Comparison of ENCODE assay signal across 12 cellular contexts in genomic region chr1:118960567-118961136, GRCh38. TPM values are rescaled to one million over a fixed set of nuclear protein-coding genes. Genes with fewer than 3 reads are reported as not detected.
DNase-seq lines count a peak whose midpoint lies in the region; ATAC-seq and TF ChIP-seq lines count a peak whose summit lies in the region.
"Had no signal": no experiment of that assay in that cellular context is flagged by ENCODE, and none has a peak within 500 bp of the region (broad histone marks: within the 10 kb centered on the region; RNA-seq: fewer than 3 reads in every experiment).

No MANE protein-coding gene starts in this region.

- H3K27me3 ChIP-seq in HUES64 (ENCODE audit: insufficient read depth, low read length), result no peaks in the 10 kb centered on the region

- no peak overlapping the region for H3K4me3 ChIP-seq in HUES64 (ENCODE audit: low read length)

- no peaks in the 10 kb centered on the region for H3K4me1 Mint-ChIP-seq in mesothelial cell of epicardium
- H3K4me1 Mint-ChIP-seq in activated T-cell treated with anti-CD3 and anti-CD28 coated beads, Interleukin-2, amount 50 U/mL, for 72 hours (ENCODE audit: low read depth), result no peaks in the 10 kb centered on the region

- 71% methylated on average over 7 of the region's 7 CpGs for WGBS in HUES64

- H3K4me1 ChIP-seq in HUES64 (ENCODE audit: insufficient read depth, low read length), result peaks cover 26% of the 10 kb centered on the region

- no peak overlapping the region for H3K27ac Mint-ChIP-seq in mesothelial cell of epicardium
- H3K27ac Mint-ChIP-seq in activated T-cell treated with anti-CD3 and anti-CD28 coated beads, Interleukin-2, amount 50 U/mL, for 72 hours, result no peak overlapping the region

- H3K27ac ChIP-seq in HUES64 (ENCODE audit: low read depth, low read length) (peak overlapping the region; percentile 6; the same call in 1 of the 2 replicates), epithelial cell of prostate (peak overlapping the region; percentile 41)

- H3K9me3 ChIP-seq in HUES64 (ENCODE audit: insufficient read depth, low read depth, low read length), result no peaks in the 10 kb centered on the region

- peaks cover 61% of the 10 kb centered on the region for H3K27me3 Mint-ChIP-seq in mesothelial cell of epicardium (ENCODE audit: low read depth)
- H3K27me3 Mint-ChIP-seq in activated T-cell treated with anti-CD3 and anti-CD28 coated beads, Interleukin-2, amount 50 U/mL, for 72 hours (ENCODE audit: low read depth), result peaks cover 4% of the 10 kb centered on the region

- peaks cover 5% of the 10 kb centered on the region for H3K9me3 Mint-ChIP-seq in mesothelial cell of epicardium
- peaks cover 0 to 4% of the 10 kb centered on the region in 2 donors for H3K9me3 Mint-ChIP-seq in activated T-cell treated with anti-CD3 and anti-CD28 coated beads, Interleukin-2, amount 50 U/mL, for 72 hours

- peak; percentile 68 for ATAC-seq in omental fat pad (ENCODE audit: low FRiP score)
- ATAC-seq in activated T-cell treated with anti-CD3 and anti-CD28 coated beads, Interleukin-2, amount 50 U/mL, for 72 hours (replicated peaks in 1 of 2), result no peak
- ATAC-seq: Panc1 had no signal

- H3K9ac ChIP-seq in HUES64 (ENCODE audit: low read depth, low read length), result no peak overlapping the region

- H3K36me3 ChIP-seq in HUES64 (ENCODE audit: insufficient read depth, low read length), result no peaks in the 10 kb centered on the region

- H3K4me3 Mint-ChIP-seq in mesothelial cell of epicardium, result no peak overlapping the region
- H3K4me3 Mint-ChIP-seq in activated T-cell treated with anti-CD3 and anti-CD28 coated beads, Interleukin-2, amount 50 U/mL, for 72 hours, result no peak overlapping the region

- DNase-seq in Daoy (ENCODE audit: low read depth) (peak; percentile 74), epithelial cell of prostate (ENCODE audit: low read depth, low spot score) (no peak), omental fat pad (ENCODE audit: low spot score) (no peak), AG08396 (ENCODE audit: low spot score) (no peak), mesothelial cell of epicardium (ENCODE audit: low spot score in 2 of 2, unreplicated experiment in 2 of 2) (no peak)
- DNase-seq in activated CD4-positive, alpha-beta T cell treated with anti-CD3 and anti-CD28 coated beads for 1 hour, result no peak
- DNase-seq in activated T-cell treated with anti-CD3 and anti-CD28 coated beads, Interleukin-2, amount 50 U/mL, for 72 hours, result no peak
- DNase-seq: cerebellar nuclear complex, IMR-90, kidney glomerular epithelial cell had no signal

- TF ChIP-seq CTCF in omental fat pad (IDR thresholded peaks at IDR 0.05) (no peak), mesothelial cell of epicardium (IDR thresholded peaks at IDR 0.05; ENCODE audit: unreplicated experiment) (no peak)

- no peaks in the 10 kb centered on the region for H3K36me3 Mint-ChIP-seq in mesothelial cell of epicardium
- H3K36me3 Mint-ChIP-seq in activated T-cell treated with anti-CD3 and anti-CD28 coated beads, Interleukin-2, amount 50 U/mL, for 72 hours (ENCODE audit: insufficient read depth in 2 of 2), result no peaks in the 10 kb centered on the region

RNA-seq across cellular contexts. Expression of gene TBX15, which starts 27.5 kb away (rescaled TPM):
- total RNA-seq in Daoy (2014; rRNA removed; shearing (Covaris generic)), result 5.1 and 7.4 TPM in 2 replicates
- 3.1 TPM for polyA plus RNA-seq in HUES64 (2013, experiment 1 of 2)
- 4.5 TPM for polyA plus RNA-seq in HUES64 (2013, experiment 2 of 2)
- total RNA-seq in omental fat pad (1 to 10 TPM; 1.8 to 4.1 (median 3.2) TPM), mesothelial cell of epicardium (0.09 TPM in 1 of 3 replicates, not detected in the others)
- under 1 TPM; 0.07 to 0.10 TPM for total RNA-seq in activated T-cell treated with anti-CD3 and anti-CD28 coated beads, Interleukin-2, amount 50 U/mL, for 72 hours
- total RNA-seq: IMR-90 had no signal
- polyA plus RNA-seq: IMR-90 had no signal
